21 cellular contexts compared by ENCODE assay signal in genomic region chr1:232184561-232185530, GRCh38.
"Had no signal": no experiment of that assay in that cellular context is flagged by ENCODE, and none has a peak within 500 bp of the region (broad histone marks: within the 10 kb centered on the region; RNA-seq: fewer than 3 reads in every experiment).

No MANE protein-coding gene starts in this region.

- H3K27ac ChIP-seq: cardiac muscle cell, gastrocnemius medialis, heart left ventricle, left ventricle myocardium inferior, parathyroid adenoma, transverse colon, vagina had no signal

- H3K4me1 ChIP-seq: gastrocnemius medialis, parathyroid adenoma, transverse colon, vagina had no signal

- H3K9me3 ChIP-seq: gastrocnemius medialis, heart left ventricle, left ventricle myocardium inferior, mucosa of descending colon, transverse colon, vagina had no signal

- H3K27me3 ChIP-seq: cardiac muscle cell, gastrocnemius medialis, transverse colon, vagina had no signal

- H3K4me3 ChIP-seq: cardiac muscle cell, gastrocnemius medialis, heart left ventricle, left ventricle myocardium inferior, mucosa of descending colon, transverse colon, vagina had no signal

- H3K4me1 Mint-ChIP-seq: activated B cell treated with CpG ODN at 0.5 μM for 24 hours; activated naive CD8-positive, alpha-beta T cell treated with anti-CD3 and anti-CD28 coated beads, Interleukin-2, amount 10 ng/mL, durations not matched to agents 7 days and 5 days; activated T-helper 17 cell treated with anti-CD3 and anti-CD28 coated beads, Interleukin-2, amount 50 U/mL, for 72 hours; naive B cell had no signal

- DNase-seq: activated B cell treated with CpG ODN at 0.5 μM for 24 hours; activated CD4-positive, alpha-beta memory T cell treated with anti-CD3 and anti-CD28 coated beads for 36 hours; activated CD4-positive, alpha-beta T cell treated with anti-CD3 and anti-CD28 coated beads for 4 hours; activated naive CD4-positive, alpha-beta T cell; activated naive CD8-positive, alpha-beta T cell treated with anti-CD3 and anti-CD28 coated beads, Interleukin-2, amount 10 ng/mL, durations not matched to agents 7 days and 5 days; activated T-cell treated with anti-CD3 and anti-CD28 coated beads, Interleukin-2, amount 50 U/mL, for 1 hour; erythroblast; gastrocnemius medialis; heart left ventricle; left ventricle myocardium inferior; mammary epithelial cell; naive B cell; stimulated activated CD4-positive, alpha-beta T cell treated with anti-CD3 and anti-CD28 coated beads, Interleukin-2, amount 100 ng/mL, for 24 hours; stimulated activated naive CD8-positive, alpha-beta T cell treated with anti-CD3 and anti-CD28 coated beads, Interleukin-15, Interleukin-2, amounts not matched to agents 100 U/mL and 50 U/mL, for 24 hours; SW 1271; transverse colon had no signal

- H3K4me3 Mint-ChIP-seq: activated B cell treated with CpG ODN at 0.5 μM for 24 hours; activated CD4-positive, alpha-beta memory T cell treated with anti-CD3 and anti-CD28 coated beads for 36 hours; activated naive CD8-positive, alpha-beta T cell treated with anti-CD3 and anti-CD28 coated beads, Interleukin-2, amount 10 ng/mL, durations not matched to agents 7 days and 5 days; activated T-helper 17 cell treated with anti-CD3 and anti-CD28 coated beads, Interleukin-2, amount 50 U/mL, for 72 hours; naive B cell had no signal

- H3K36me3 Mint-ChIP-seq: activated CD4-positive, alpha-beta memory T cell treated with anti-CD3 and anti-CD28 coated beads for 36 hours; activated naive CD8-positive, alpha-beta T cell treated with anti-CD3 and anti-CD28 coated beads, Interleukin-2, amount 10 ng/mL, durations not matched to agents 7 days and 5 days; naive B cell had no signal

- H3K9me3 Mint-ChIP-seq: activated B cell treated with CpG ODN at 0.5 μM for 24 hours; activated CD4-positive, alpha-beta memory T cell treated with anti-CD3 and anti-CD28 coated beads for 36 hours; activated naive CD8-positive, alpha-beta T cell treated with anti-CD3 and anti-CD28 coated beads, Interleukin-2, amount 10 ng/mL, durations not matched to agents 7 days and 5 days; activated T-helper 17 cell treated with anti-CD3 and anti-CD28 coated beads, Interleukin-2, amount 50 U/mL, for 72 hours had no signal

- H3K27ac Mint-ChIP-seq: activated B cell treated with CpG ODN at 0.5 μM for 24 hours; activated CD4-positive, alpha-beta memory T cell treated with anti-CD3 and anti-CD28 coated beads for 36 hours; activated naive CD8-positive, alpha-beta T cell treated with anti-CD3 and anti-CD28 coated beads, Interleukin-2, amount 10 ng/mL, durations not matched to agents 7 days and 5 days; activated T-helper 17 cell treated with anti-CD3 and anti-CD28 coated beads, Interleukin-2, amount 50 U/mL, for 72 hours; naive B cell had no signal

- H3K36me3 ChIP-seq: cardiac muscle cell, gastrocnemius medialis, heart left ventricle, left ventricle myocardium inferior, transverse colon, vagina had no signal

- ATAC-seq: activated T-helper 17 cell treated with anti-CD3 and anti-CD28 coated beads, Interleukin-2, amount 50 U/mL, for 72 hours; gastrocnemius medialis; heart left ventricle; mucosa of descending colon; stimulated activated naive CD8-positive, alpha-beta T cell treated with anti-CD3 and anti-CD28 coated beads, Interleukin-15, Interleukin-2, amounts not matched to agents 100 U/mL and 50 U/mL, for 24 hours had no signal
